Comparison of ENCODE assay signal across 26 cellular contexts in genomic region chr3:194034556-194035336, GRCh38.
DNase-seq lines count a peak whose midpoint lies in the region; ATAC-seq and TF ChIP-seq lines count a peak whose summit lies in the region.
"Had no signal": no experiment of that assay in that cellular context is flagged by ENCODE, and none has a peak within 500 bp of the region (broad histone marks: within the 10 kb centered on the region; RNA-seq: fewer than 3 reads in every experiment).

No MANE protein-coding gene starts in this region.

- WGBS in hepatocyte (ENCODE audit: low lambda C conversion rate, missing lambda C conversion rate), result 84% methylated on average over 19 of the region's 19 CpGs
- WGBS in thyroid gland, 2 donors, result 69 to 71% methylated on average over 18 to 19 of the region's 19 CpGs

- H4K20me1 ChIP-seq in Loucy (ENCODE audit: insufficient read depth, low read length, poor library complexity, severe bottlenecking), result no peaks in the 10 kb centered on the region
- no peaks in the 10 kb centered on the region for H4K20me1 ChIP-seq in hepatocyte (ENCODE audit: insufficient read depth, poor library complexity, severe bottlenecking)

- no peaks in the 10 kb centered on the region for H3F3A ChIP-seq in Loucy (ENCODE audit: low read depth)

- peak overlapping the region; percentile 78 for H3K9ac ChIP-seq in Loucy (ENCODE audit: low read depth, low read length, poor library complexity, severe bottlenecking)
- H3K9ac ChIP-seq in mucosa of rectum (ENCODE audit: low read depth in 1 of 2, low read length in 2 of 2), result peak overlapping the region; percentile 50 to 65

- H3K9me2 ChIP-seq in Loucy (replicated peaks; ENCODE audit: low read depth, low read length) (no peaks in the 10 kb centered on the region), hepatocyte (replicated peaks; ENCODE audit: insufficient read depth) (no peaks in the 10 kb centered on the region)

- ATAC-seq in GM18870 (IDR thresholded peaks at IDR 0.05; ENCODE audit: unreplicated experiment), result no peak
- ATAC-seq: activated T-cell treated with anti-CD3 and anti-CD28 coated beads, Interleukin-2, amount 50 U/mL, for 72 hours; gastroesophageal sphincter; sciatic nerve; SK-N-SH treated with all-trans-retinoic acid at 6 μM for 48 hours; stimulated activated naive CD8-positive, alpha-beta T cell treated with anti-CD3 and anti-CD28 coated beads, Interleukin-15, amount 100 ng/mL, for 72 hours; upper lobe of right lung had no signal

- no peak overlapping the region for H3K4me3 ChIP-seq in Loucy (ENCODE audit: low read length, poor library complexity, severe bottlenecking)
- no peak overlapping the region for H3K4me3 ChIP-seq in hepatocyte
- peak overlapping the region; percentile 0 to 26 for H3K4me3 ChIP-seq in mucosa of rectum (ENCODE audit: low read length in 2 of 2)
- no peak overlapping the region for H3K4me3 ChIP-seq in thyroid gland (replicated peaks in 1 of 3)
- H3K4me3 ChIP-seq: breast epithelium, gastroesophageal sphincter, upper lobe of right lung had no signal

- H3K27me3 ChIP-seq in Loucy (ENCODE audit: insufficient read depth, low read length, poor library complexity, severe bottlenecking) (no peaks in the 10 kb centered on the region), hepatocyte (no peaks in the 10 kb centered on the region), mucosa of rectum (ENCODE audit: control insufficient read depth in 2 of 2, insufficient read depth in 2 of 2, low read length in 2 of 2) (peaks cover 0 to 1% of the 10 kb centered on the region in 2 donors), thyroid gland (no peaks in the 10 kb centered on the region)
- H3K27me3 ChIP-seq: breast epithelium, gastroesophageal sphincter, upper lobe of right lung had no signal

- no peaks in the 10 kb centered on the region for H3K79me2 ChIP-seq in Loucy (ENCODE audit: insufficient read depth, low read length)
- no peaks in the 10 kb centered on the region for H3K79me2 ChIP-seq in hepatocyte

- DNase-seq in hepatocyte (ENCODE audit: low spot score) (peak; percentile 46), thyroid gland (peak; percentile 45 to 46), superior temporal gyrus (ENCODE audit: extremely low spot score) (no peak)
- DNase-seq in activated CD8-positive, alpha-beta memory T cell treated with anti-CD3 and anti-CD28 coated beads, Interleukin-2, amount 50 U/mL, for 48 hours, result no peak
- DNase-seq in activated CD4-positive, alpha-beta T cell treated with anti-CD3 and anti-CD28 coated beads, Interleukin-2, amount 50 U/mL, for 48 hours, result no peak
- DNase-seq: activated CD4-positive, alpha-beta T cell treated with anti-CD3 and anti-CD28 coated beads for 4 hours; activated naive CD4-positive, alpha-beta T cell treated with anti-CD3 and anti-CD28 coated beads for 36 hours; activated T-cell treated with anti-CD3 and anti-CD28 coated beads, Interleukin-2, amount 50 U/mL, for 72 hours; cortex of kidney; DMS 273 treated with DMSO at 0.1 percent for 48 hours; GOT3; islet precursor cell; mammary epithelial cell; NCI-H1048; NCI-H2081; NCI-H226; NCI-H748 treated with DMSO at 0.1 percent for 48 hours; stimulated activated naive CD8-positive, alpha-beta T cell treated with anti-CD3 and anti-CD28 coated beads, Interleukin-15, amount 100 ng/mL, for 72 hours; upper lobe of right lung had no signal

- TF ChIP-seq CTCF in Loucy (conservative IDR thresholded peaks at IDR 0.05; ENCODE audit: low read length) (no peak), hepatocyte (IDR thresholded peaks at IDR 0.05; ENCODE audit: poor library complexity) (no peak), thyroid gland (IDR thresholded peaks at IDR 0.05) (no peak)

- peaks cover 73% of the 10 kb centered on the region for H3K4me1 ChIP-seq in Loucy (ENCODE audit: insufficient read depth, low read length, poor library complexity, severe bottlenecking)
- H3K4me1 ChIP-seq in hepatocyte (ENCODE audit: insufficient read depth), result peaks cover 28% of the 10 kb centered on the region
- peaks cover 44 to 59% of the 10 kb centered on the region in 2 donors for H3K4me1 ChIP-seq in mucosa of rectum (ENCODE audit: control insufficient read depth in 2 of 2, insufficient read depth in 2 of 2, low read length in 2 of 2)
- peaks cover 8 to 40% of the 10 kb centered on the region in 2 donors for H3K4me1 ChIP-seq in thyroid gland
- H3K4me1 ChIP-seq: breast epithelium, gastroesophageal sphincter, upper lobe of right lung had no signal

- H3K27ac ChIP-seq in hepatocyte (peak overlapping the region; percentile 44), mucosa of rectum (ENCODE audit: low read depth in 2 of 2, low read length in 2 of 2) (peak overlapping the region; percentile 96 to 97), thyroid gland (no peak overlapping the region)
- H3K27ac ChIP-seq: breast epithelium, gastroesophageal sphincter, upper lobe of right lung had no signal

- intact Hi-C loops in thyroid gland (cut with DNase I), result no loop called here

- H3K36me3 ChIP-seq in Loucy (ENCODE audit: insufficient read depth, low read length) (no peaks in the 10 kb centered on the region), hepatocyte (replicated peaks; ENCODE audit: insufficient read depth, low read depth) (no peaks in the 10 kb centered on the region), mucosa of rectum (ENCODE audit: control insufficient read depth in 2 of 2, insufficient read depth in 2 of 2, low read length in 2 of 2) (no peaks in the 10 kb centered on the region), thyroid gland (no peaks in the 10 kb centered on the region)
- H3K36me3 ChIP-seq: breast epithelium, gastroesophageal sphincter, upper lobe of right lung had no signal

- H2AFZ ChIP-seq in Loucy (ENCODE audit: low read length) (no peak overlapping the region), hepatocyte (no peak overlapping the region)

- no peak overlapping the region for H3K4me2 ChIP-seq in Loucy (ENCODE audit: low read depth, low read length, poor library complexity, severe bottlenecking)
- H3K4me2 ChIP-seq in hepatocyte, result no peak overlapping the region

- no peaks in the 10 kb centered on the region for H3K9me3 ChIP-seq in Loucy (ENCODE audit: insufficient read depth, low read depth, low read length)
- H3K9me3 ChIP-seq in hepatocyte (ENCODE audit: low read depth), result no peaks in the 10 kb centered on the region
- no peaks in the 10 kb centered on the region for H3K9me3 ChIP-seq in mucosa of rectum (ENCODE audit: control insufficient read depth in 2 of 2, low read length in 2 of 2)
- no peaks in the 10 kb centered on the region for H3K9me3 ChIP-seq in thyroid gland
- H3K9me3 ChIP-seq: breast epithelium, gastroesophageal sphincter, upper lobe of right lung had no signal

- no peak for TF ChIP-seq POLR2A in thyroid gland (IDR thresholded peaks at IDR 0.05)

Comparison
In these comparisons a context has a peak if more than half of its experiments do, and no peak if none do; other contexts are left out.
1. H3K4me3 ChIP-seq: peak in mucosa of rectum (2 of 2); none in Loucy (single experiment), hepatocyte (single experiment) and thyroid gland (0 of 3).
2. DNase-seq: peak in hepatocyte (single experiment) and thyroid gland (2 of 2); none in activated CD8-positive, alpha-beta memory T cell treated with anti-CD3 and anti-CD28 coated beads, Interleukin-2, amount 50 U/mL, for 48 hours (single experiment), superior temporal gyrus (single experiment) and activated CD4-positive, alpha-beta T cell treated with anti-CD3 and anti-CD28 coated beads, Interleukin-2, amount 50 U/mL, for 48 hours (0 of 2).
3. H3K27ac ChIP-seq: peak in hepatocyte (single experiment) and mucosa of rectum (2 of 2); none in thyroid gland (0 of 3).